12 cellular contexts compared by ENCODE assay signal in genomic region chr1:44218503-44219300, GRCh38. TPM values are rescaled to one million over a fixed set of nuclear protein-coding genes. Genes with fewer than 3 reads are reported as not detected.
A peak's percentile ranks its signal among the peaks of the same experiment; 100 is the strongest.
DNase-seq lines count a peak whose midpoint lies in the region; ATAC-seq, FAIRE-seq and TF ChIP-seq lines count a peak whose summit lies in the region.
"Had no signal": no experiment of that assay in that cellular context is flagged by ENCODE, and none has a peak within 500 bp of the region (broad histone marks: within the 10 kb centered on the region; RNA-seq: fewer than 3 reads in every experiment).

No MANE protein-coding gene starts in this region.

- CTCF ChIA-PET in activated CD4-positive, alpha-beta memory T cell treated with anti-CD3 and anti-CD28 coated beads for 36 hours (lab: Charles Lee): interaction anchor here (0.6 to 4.6 kb wide), 14 partner anchors 9 to 377 kb away, joined by 3 to 52 read pairs (median 4); no protein-coding TSS in a partner anchor
- CTCF ChIA-PET in activated CD4-positive, alpha-beta memory T cell treated with anti-CD3 and anti-CD28 coated beads, Interleukin-2, amount 10 ng/mL, durations not matched to agents 7 days and 5 days (lab: Charles Lee): interaction anchor here (1.1 to 1.7 kb wide), 6 partner anchors 8 to 434 kb away, joined by 3 to 11 read pairs (median 10); no protein-coding TSS in a partner anchor
- CTCF ChIA-PET in activated CD4-positive, alpha-beta T cell treated with anti-CD3 and anti-CD28 coated beads for 36 hours (lab: Charles Lee): interaction anchor here (0.7 to 5.2 kb wide), 12 partner anchors 15 to 415 kb away, joined by 3 to 46 read pairs (median 5); no protein-coding TSS in a partner anchor

- intact Hi-C loops in activated CD4-positive, alpha-beta memory T cell treated with anti-CD3 and anti-CD28 coated beads for 36 hours (cut with micrococcal nuclease): no loop called here
- intact Hi-C loops in activated CD4-positive, alpha-beta T cell treated with anti-CD3 and anti-CD28 coated beads for 36 hours (cut with DNase I, micrococcal nuclease): loop anchor here in 1 of 2 experiments (5.0 to 10.0 kb wide), 2 partner anchors 379 to 436 kb away; no protein-coding TSS in a partner anchor

- H3K36me3 Mint-ChIP-seq in activated CD4-positive, alpha-beta memory T cell treated with anti-CD3 and anti-CD28 coated beads for 36 hours: peaks cover 26% of the 10 kb centered on the region
- H3K36me3 Mint-ChIP-seq in activated CD4-positive, alpha-beta memory T cell treated with anti-CD3 and anti-CD28 coated beads, Interleukin-2, amount 10 ng/mL, durations not matched to agents 7 days and 5 days (ENCODE audit: low read depth): peaks cover 31% of the 10 kb centered on the region
- H3K36me3 Mint-ChIP-seq in astrocyte (ENCODE audit: low read depth, unreplicated experiment) (no peaks in the 10 kb centered on the region), type B pancreatic cell (peaks cover 11% of the 10 kb centered on the region)
- peaks cover 15% of the 10 kb centered on the region for H3K36me3 Mint-ChIP-seq in activated CD4-positive, alpha-beta T cell treated with anti-CD3 and anti-CD28 coated beads for 36 hours (ENCODE audit: low read depth)

- H3K4me3 ChIP-seq in astrocyte (ENCODE audit: insufficient read depth, low read depth, low read length) (no peak overlapping the region), hepatocyte (no peak overlapping the region)
- H3K4me3 ChIP-seq: GM23248, PC-9 had no signal

- H3K9me3 Mint-ChIP-seq in activated CD4-positive, alpha-beta memory T cell treated with anti-CD3 and anti-CD28 coated beads for 36 hours: no peaks in the 10 kb centered on the region
- H3K9me3 Mint-ChIP-seq in activated CD4-positive, alpha-beta memory T cell treated with anti-CD3 and anti-CD28 coated beads, Interleukin-2, amount 10 ng/mL, durations not matched to agents 7 days and 5 days: no peaks in the 10 kb centered on the region
- H3K9me3 Mint-ChIP-seq in astrocyte (ENCODE audit: unreplicated experiment) (no peaks in the 10 kb centered on the region), type B pancreatic cell (no peaks in the 10 kb centered on the region)
- H3K9me3 Mint-ChIP-seq in activated CD4-positive, alpha-beta T cell treated with anti-CD3 and anti-CD28 coated beads for 36 hours (ENCODE audit: low read depth): no peaks in the 10 kb centered on the region
- H3K9me3 Mint-ChIP-seq: CD8-positive, alpha-beta memory T cell had no signal

- no peak for FAIRE-seq in astrocyte (lab: Jason Lieb, UNC)

- H3K79me2 ChIP-seq in astrocyte (ENCODE audit: insufficient read depth, low read length) (peaks cover 11% of the 10 kb centered on the region), hepatocyte (peaks cover 7% of the 10 kb centered on the region)

- no peak overlapping the region for H3K9ac ChIP-seq in astrocyte (ENCODE audit: low read length)
- H3K9ac ChIP-seq: GM23248 had no signal

- no peaks in the 10 kb centered on the region for H3K27me3 ChIP-seq in astrocyte (ENCODE audit: insufficient read depth, low read length)
- H3K27me3 ChIP-seq in hepatocyte: no peaks in the 10 kb centered on the region

- TF ChIP-seq CTCF in astrocyte (IDR thresholded peaks at IDR 0.05; ENCODE audit: insufficient read depth, low read depth, low read length) (no peak), hepatocyte (IDR thresholded peaks at IDR 0.05; ENCODE audit: poor library complexity) (no peak), type B pancreatic cell (conservative IDR thresholded peaks at IDR 0.05) (no peak)

- no peaks in the 10 kb centered on the region for H3K9me2 ChIP-seq in hepatocyte (replicated peaks; ENCODE audit: insufficient read depth)

- ATAC-seq in activated CD4-positive, alpha-beta T cell treated with anti-CD3 and anti-CD28 coated beads for 36 hours: no peak

- no peak overlapping the region for H3K4me3 Mint-ChIP-seq in activated CD4-positive, alpha-beta memory T cell treated with anti-CD3 and anti-CD28 coated beads for 36 hours
- no peak overlapping the region for H3K4me3 Mint-ChIP-seq in activated CD4-positive, alpha-beta memory T cell treated with anti-CD3 and anti-CD28 coated beads, Interleukin-2, amount 10 ng/mL, durations not matched to agents 7 days and 5 days
- H3K4me3 Mint-ChIP-seq in astrocyte (ENCODE audit: unreplicated experiment) (no peak overlapping the region), type B pancreatic cell (no peak overlapping the region)
- no peak overlapping the region for H3K4me3 Mint-ChIP-seq in activated CD4-positive, alpha-beta T cell treated with anti-CD3 and anti-CD28 coated beads for 36 hours

- POLR2A ChIA-PET in activated CD4-positive, alpha-beta memory T cell treated with anti-CD3 and anti-CD28 coated beads for 36 hours (lab: Charles Lee): no interaction called here
- POLR2A ChIA-PET in activated CD4-positive, alpha-beta memory T cell treated with anti-CD3 and anti-CD28 coated beads, Interleukin-2, amount 10 ng/mL, durations not matched to agents 7 days and 5 days (lab: Charles Lee): no interaction called here
- POLR2A ChIA-PET in activated CD4-positive, alpha-beta T cell treated with anti-CD3 and anti-CD28 coated beads for 36 hours (lab: Charles Lee): no interaction called here

- H2AFZ ChIP-seq in astrocyte (ENCODE audit: low read depth, low read length) (no peak overlapping the region), hepatocyte (no peak overlapping the region)
- H2AFZ ChIP-seq: GM23248, PC-9 had no signal

- peaks cover 25% of the 10 kb centered on the region for H3K4me1 Mint-ChIP-seq in activated CD4-positive, alpha-beta memory T cell treated with anti-CD3 and anti-CD28 coated beads for 36 hours (ENCODE audit: low read depth)
- peaks cover 29% of the 10 kb centered on the region for H3K4me1 Mint-ChIP-seq in activated CD4-positive, alpha-beta memory T cell treated with anti-CD3 and anti-CD28 coated beads, Interleukin-2, amount 10 ng/mL, durations not matched to agents 7 days and 5 days
- peaks cover 1% of the 10 kb centered on the region for H3K4me1 Mint-ChIP-seq in astrocyte (ENCODE audit: low read depth, unreplicated experiment)
- H3K4me1 Mint-ChIP-seq in type B pancreatic cell (ENCODE audit: unreplicated experiment): peaks cover 17% of the 10 kb centered on the region
- H3K4me1 Mint-ChIP-seq in activated CD4-positive, alpha-beta T cell treated with anti-CD3 and anti-CD28 coated beads for 36 hours: peaks cover 29% of the 10 kb centered on the region

- H3K9me3 ChIP-seq in astrocyte (ENCODE audit: insufficient read depth, low read depth, low read length) (no peaks in the 10 kb centered on the region), hepatocyte (ENCODE audit: low read depth) (no peaks in the 10 kb centered on the region)

- H3K4me2 ChIP-seq in astrocyte (ENCODE audit: low read length): no peak overlapping the region
- peak overlapping the region; percentile 45 for H3K4me2 ChIP-seq in hepatocyte
- H3K4me2 ChIP-seq: PC-9 had no signal

- H3K27ac ChIP-seq in astrocyte (ENCODE audit: low read depth, low read length) (no peak overlapping the region), hepatocyte (peak overlapping the region; percentile 77)
- H3K27ac ChIP-seq: GM23248, PC-9 had no signal

- H3K36me3 ChIP-seq in astrocyte (ENCODE audit: insufficient read depth, low read length) (peaks cover 14% of the 10 kb centered on the region), hepatocyte (replicated peaks; ENCODE audit: insufficient read depth, low read depth) (no peaks in the 10 kb centered on the region)

- H3K27ac Mint-ChIP-seq in activated CD4-positive, alpha-beta memory T cell treated with anti-CD3 and anti-CD28 coated beads for 36 hours: peak overlapping the region; percentile 36
- no peak overlapping the region for H3K27ac Mint-ChIP-seq in activated CD4-positive, alpha-beta memory T cell treated with anti-CD3 and anti-CD28 coated beads, Interleukin-2, amount 10 ng/mL, durations not matched to agents 7 days and 5 days
- peak overlapping the region; percentile 59 for H3K27ac Mint-ChIP-seq in astrocyte (ENCODE audit: unreplicated experiment)
- H3K27ac Mint-ChIP-seq in type B pancreatic cell: peak overlapping the region; percentile 76
- no peak overlapping the region for H3K27ac Mint-ChIP-seq in activated CD4-positive, alpha-beta T cell treated with anti-CD3 and anti-CD28 coated beads for 36 hours

- H3K27me3 Mint-ChIP-seq in activated CD4-positive, alpha-beta memory T cell treated with anti-CD3 and anti-CD28 coated beads for 36 hours: no peaks in the 10 kb centered on the region
- no peaks in the 10 kb centered on the region for H3K27me3 Mint-ChIP-seq in activated CD4-positive, alpha-beta memory T cell treated with anti-CD3 and anti-CD28 coated beads, Interleukin-2, amount 10 ng/mL, durations not matched to agents 7 days and 5 days
- no peaks in the 10 kb centered on the region for H3K27me3 Mint-ChIP-seq in astrocyte (ENCODE audit: low read depth, unreplicated experiment)
- no peaks in the 10 kb centered on the region for H3K27me3 Mint-ChIP-seq in type B pancreatic cell
- no peaks in the 10 kb centered on the region for H3K27me3 Mint-ChIP-seq in activated CD4-positive, alpha-beta T cell treated with anti-CD3 and anti-CD28 coated beads for 36 hours
- H3K27me3 Mint-ChIP-seq: CD8-positive, alpha-beta memory T cell had no signal

- WGBS in hepatocyte (ENCODE audit: low lambda C conversion rate, missing lambda C conversion rate): 95% methylated on average over 24 of the region's 24 CpGs

- H3K4me1 ChIP-seq in astrocyte (ENCODE audit: insufficient read depth, low read length) (peaks cover 11% of the 10 kb centered on the region), hepatocyte (ENCODE audit: insufficient read depth) (peaks cover 13% of the 10 kb centered on the region)

- H4K20me1 ChIP-seq in astrocyte (ENCODE audit: insufficient read depth, low read length) (peaks cover 28% of the 10 kb centered on the region), hepatocyte (ENCODE audit: insufficient read depth, poor library complexity, severe bottlenecking) (no peaks in the 10 kb centered on the region)

- no peak for DNase-seq in activated CD4-positive, alpha-beta memory T cell treated with anti-CD3 and anti-CD28 coated beads for 36 hours
- DNase-seq in activated CD4-positive, alpha-beta memory T cell treated with anti-CD3 and anti-CD28 coated beads, Interleukin-2, amount 10 ng/mL, durations not matched to agents 7 days and 5 days: no peak
- DNase-seq in astrocyte (ENCODE audit: low read depth) (no peak), hepatocyte (ENCODE audit: low spot score) (no peak), type B pancreatic cell (ENCODE audit: extremely low spot score, unreplicated experiment) (no peak), activated gamma-delta T cell (lab: John Stamatoyannopoulos, UW) (no peak), NCI-H128 (lab: John Stamatoyannopoulos, UW; ENCODE audit: unreplicated experiment) (no peak)
- no peak for DNase-seq in activated CD4-positive, alpha-beta T cell treated with anti-CD3 and anti-CD28 coated beads for 36 hours
- DNase-seq: 8988T; CD8-positive, alpha-beta memory T cell; GM23248; PC-9 had no signal

RNA-seq across cellular contexts. Expression of gene DMAP1, which starts 5.4 kb away (rescaled TPM):
- total RNA-seq in activated CD4-positive, alpha-beta memory T cell treated with anti-CD3 and anti-CD28 coated beads for 36 hours: 10 to 100 TPM; 31.1 to 32.8 TPM
- total RNA-seq in activated CD4-positive, alpha-beta memory T cell treated with anti-CD3 and anti-CD28 coated beads, Interleukin-2, amount 10 ng/mL, durations not matched to agents 7 days and 5 days: 10 to 100 TPM; 39.6 to 40.2 TPM
- total RNA-seq in astrocyte (33.2 and 33.8 TPM in 2 replicates), hepatocyte (28.8 and 34.4 TPM in 2 replicates), type B pancreatic cell (ENCODE audit: low replicate concordance) (45.7 and 54.6 TPM in 2 replicates)
- polyA plus RNA-seq in hepatocyte: 46.7 and 61.8 TPM in 2 replicates
- total RNA-seq in activated CD4-positive, alpha-beta T cell treated with anti-CD3 and anti-CD28 coated beads for 36 hours: 10 to 100 TPM; 30.2 to 34.8 TPM

Comparison
In these comparisons a context has a peak if more than half of its experiments do, and no peak if none do; other contexts are left out.
1. H3K27ac Mint-ChIP-seq: peak in activated CD4-positive, alpha-beta memory T cell treated with anti-CD3 and anti-CD28 coated beads for 36 hours (single experiment), astrocyte (single experiment) and type B pancreatic cell (single experiment); none in activated CD4-positive, alpha-beta memory T cell treated with anti-CD3 and anti-CD28 coated beads, Interleukin-2, amount 10 ng/mL, durations not matched to agents 7 days and 5 days (single experiment) and activated CD4-positive, alpha-beta T cell treated with anti-CD3 and anti-CD28 coated beads for 36 hours (single experiment).